Comparison of ENCODE assay signal across 9 cellular contexts in the genomic region with DNA sequence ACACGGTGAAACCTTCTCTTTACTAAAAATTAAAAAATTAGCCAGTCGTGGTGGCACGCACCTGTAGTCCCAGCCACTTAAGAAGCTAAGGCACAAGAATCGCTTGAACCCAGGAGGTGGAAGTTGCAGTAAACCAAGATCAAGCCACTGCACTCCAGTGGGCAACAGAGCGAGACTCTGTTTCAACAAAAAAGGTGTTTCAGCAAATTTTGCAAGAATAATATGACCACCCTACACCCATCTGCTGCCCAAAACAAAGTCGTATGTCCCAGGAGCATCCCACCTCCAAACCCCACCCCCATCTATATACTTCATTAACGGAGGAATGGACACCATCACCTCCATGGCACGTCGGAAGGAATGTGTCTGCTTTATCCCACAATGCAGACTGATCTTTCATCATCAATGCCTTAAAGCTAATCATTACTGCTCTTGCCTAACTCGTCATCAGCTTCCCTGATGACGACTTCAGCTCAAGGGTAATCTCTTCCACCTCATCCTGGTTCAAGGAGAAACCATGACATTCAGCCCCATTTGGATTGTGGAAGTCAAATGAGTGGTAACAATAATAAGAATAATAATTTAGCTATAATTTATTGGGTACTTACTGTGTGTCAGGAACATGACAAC. TPM values are rescaled to one million over a fixed set of nuclear protein-coding genes. Genes with fewer than 3 reads are reported as not detected.
"Had no signal": no experiment of that assay in that cellular context is flagged by ENCODE, and none has a peak within 500 bp of the region (broad histone marks: within the 10 kb centered on the region; RNA-seq: fewer than 3 reads in every experiment).

No MANE protein-coding gene starts in this region.

- FAIRE-seq: HTR-8/SVneo had no signal

- DNase-seq: IMR-90, KBM-7, KG1 had no signal

- H3K4me2 ChIP-seq: KMS-11 had no signal

- H3K9ac ChIP-seq: KMS-11 had no signal

- H3K27ac ChIP-seq: HL-60, KMS-11 had no signal

RNA-seq across cellular contexts. Expression of a gene that starts 34.1 kb away (rescaled TPM):
- total RNA-seq: HT-29, HT1080, IMR-90 had no signal
- polyA plus RNA-seq: IgD-negative memory B cell, IMR-90 had no signal
